7 cellular contexts compared by ENCODE assay signal in genomic region chr15:21397656-21398055, GRCh38. TPM values are rescaled to one million over a fixed set of nuclear protein-coding genes. Genes with fewer than 3 reads are reported as not detected.
"Had no signal": no experiment of that assay in that cellular context is flagged by ENCODE, and none has a peak within 500 bp of the region (broad histone marks: within the 10 kb centered on the region; RNA-seq: fewer than 3 reads in every experiment).

No MANE protein-coding gene starts in this region.

RNA-seq across cellular contexts. Expression of gene POTEB3, which starts 42.6 kb away (rescaled TPM):
- total RNA-seq: GM23248, GM23338, H1, H4, H7, H9, HFFc6 had no signal
- polyA plus RNA-seq: GM23248, GM23338, H1 had no signal
